ENCODE assay signal across 8 cellular contexts in the genomic region with DNA sequence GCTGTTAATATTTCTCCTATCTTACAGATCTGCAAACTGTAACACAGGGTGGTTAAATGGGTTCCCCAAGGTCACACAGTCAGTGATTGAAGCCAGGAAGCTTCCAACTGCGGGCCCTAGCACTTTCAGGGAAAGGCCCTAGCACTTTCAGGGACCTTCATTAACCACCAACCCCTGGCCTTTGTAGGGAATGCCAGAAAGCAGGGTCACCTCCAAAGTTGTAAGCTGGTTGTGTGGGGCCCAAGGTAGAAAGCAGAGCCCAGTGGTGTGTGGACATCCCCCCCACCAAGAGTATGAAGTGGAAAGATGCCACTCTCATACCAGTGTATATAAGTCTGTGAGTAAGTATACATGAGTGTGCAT. TPM values are rescaled to one million over a fixed set of nuclear protein-coding genes. Genes with fewer than 3 reads are reported as not detected.
A peak's percentile ranks its signal among the peaks of the same experiment; 100 is the strongest.
DNase-seq lines count a peak whose midpoint lies in the region; ATAC-seq and TF ChIP-seq lines count a peak whose summit lies in the region.

No MANE protein-coding gene starts in this region.

- peak in 2 of 5 donors; percentile 9 to 17 for DNase-seq in CD4-positive, alpha-beta memory T cell
- DNase-seq in H9: no peak
- DNase-seq in activated naive CD8-positive, alpha-beta T cell treated with anti-CD3 and anti-CD28 coated beads for 36 hours: no peak
- DNase-seq in naive B cell: no peak
- no peak for DNase-seq in SHP77 treated with DMSO at 0.1 percent for 48 hours (lab: John Stamatoyannopoulos, UW)
- DNase-seq in NCI-H2196 treated with DMSO at 0.1 percent for 48 hours (lab: John Stamatoyannopoulos, UW; ENCODE audit: unreplicated experiment): no peak
- DNase-seq in SKM-1 (lab: John Stamatoyannopoulos, UW; ENCODE audit: unreplicated experiment): no peak
- DNase-seq in T1000 (lab: John Stamatoyannopoulos, UW): no peak

- no peak overlapping the region for H3K56ac ChIP-seq in H9 (ENCODE audit: insufficient read length, low read depth, low read length)

- no peaks in the 10 kb centered on the region for H3K9me3 ChIP-seq in CD4-positive, alpha-beta memory T cell (ENCODE audit: control insufficient read depth in 1 of 2, low read length in 2 of 2)
- no peaks in the 10 kb centered on the region for H3K9me3 ChIP-seq in H9 (ENCODE audit: control insufficient read depth, low read depth, low read length)

- no peak overlapping the region for H3K4ac ChIP-seq in H9 (ENCODE audit: low read depth, low read length)

- H3K27ac ChIP-seq in CD4-positive, alpha-beta memory T cell (ENCODE audit: low read depth, low read length): no peak overlapping the region
- H3K27ac ChIP-seq in H9 (ENCODE audit: insufficient read length, low read depth, low read length): no peak overlapping the region

- peaks cover 97% of the 10 kb centered on the region for H3K4me1 ChIP-seq in CD4-positive, alpha-beta memory T cell (ENCODE audit: insufficient read depth, low read length)
- H3K4me1 ChIP-seq in H9 (ENCODE audit: insufficient read depth, low read length): no peaks in the 10 kb centered on the region

- H3K9me3 Mint-ChIP-seq in CD4-positive, alpha-beta memory T cell: peaks cover 0 to 24% (median 5%) of the 10 kb centered on the region in 8 donors
- peaks cover 3 to 6% of the 10 kb centered on the region in 2 experiments; a peak in 4 of 5 replicates for H3K9me3 Mint-ChIP-seq in H9
- no peaks in the 10 kb centered on the region for H3K9me3 Mint-ChIP-seq in activated naive CD8-positive, alpha-beta T cell treated with anti-CD3 and anti-CD28 coated beads for 36 hours
- peaks cover 4 to 29% (median 15%) of the 10 kb centered on the region in 7 donors for H3K9me3 Mint-ChIP-seq in naive B cell

- peaks cover 95% of the 10 kb centered on the region for H3K27me3 ChIP-seq in CD4-positive, alpha-beta memory T cell (ENCODE audit: insufficient read depth, low read length)
- peaks cover 83% of the 10 kb centered on the region for H3K27me3 ChIP-seq in H9 (ENCODE audit: insufficient read depth, low read length)

- no peak for ATAC-seq in naive B cell (ENCODE audit: low read depth in 2 of 2)

- no peak overlapping the region for H3K9ac ChIP-seq in H9 (ENCODE audit: extremely low read depth, insufficient read length, low read length)

- no peak overlapping the region for H3K4me3 ChIP-seq in CD4-positive, alpha-beta memory T cell (ENCODE audit: low read length in 2 of 2)

- peaks cover 56% of the 10 kb centered on the region in 2 donors for H3K27me3 Mint-ChIP-seq in CD4-positive, alpha-beta memory T cell
- H3K27me3 Mint-ChIP-seq in H9 (ENCODE audit: low read depth) (peaks cover 100% of the 10 kb centered on the region), naive B cell (peaks cover 58 to 85% (median 68%) of the 10 kb centered on the region in 3 donors)
- H3K27me3 Mint-ChIP-seq in activated naive CD8-positive, alpha-beta T cell treated with anti-CD3 and anti-CD28 coated beads for 36 hours: peaks cover 92% of the 10 kb centered on the region

- H3K36me3 Mint-ChIP-seq in CD4-positive, alpha-beta memory T cell: peaks cover 0 to 2% of the 10 kb centered on the region in 2 donors
- H3K36me3 Mint-ChIP-seq in H9 (ENCODE audit: insufficient read depth in 1 of 3, low read depth in 3 of 3): peaks cover 0 to 2% (median 1%) of the 10 kb centered on the region in 3 experiments; a peak in 3 of 7 replicates
- peaks cover 1% of the 10 kb centered on the region for H3K36me3 Mint-ChIP-seq in activated naive CD8-positive, alpha-beta T cell treated with anti-CD3 and anti-CD28 coated beads for 36 hours
- peaks cover 6 to 19% of the 10 kb centered on the region in 2 donors for H3K36me3 Mint-ChIP-seq in naive B cell

- no peak overlapping the region for H3K23ac ChIP-seq in H9 (ENCODE audit: insufficient read length, low read depth, low read length)

- H2BK12ac ChIP-seq in H9 (ENCODE audit: insufficient read length, low read depth, low read length): no peak overlapping the region

- intact Hi-C loops in CD4-positive, alpha-beta memory T cell (cut with micrococcal nuclease): loop anchor here (5.0 kb wide), 1 partner anchor 1171 kb away; a partner anchor contains a TSS

- H3K23me2 ChIP-seq in H9 (ENCODE audit: insufficient read length, low read depth, low read length, poor library complexity, severe bottlenecking): peaks cover 34% of the 10 kb centered on the region

- CTCF ChIA-PET in CD4-positive, alpha-beta memory T cell (lab: Charles Lee; ENCODE audit: partially characterized antibody): no interaction called here

- no peak overlapping the region for H2BK15ac ChIP-seq in H9 (ENCODE audit: low read depth, low read length)

- H3K18ac ChIP-seq in H9 (ENCODE audit: insufficient read length, low read depth, low read length): no peak overlapping the region

- H2BK120ac ChIP-seq in H9 (ENCODE audit: low read depth, low read length, poor library complexity, severe bottlenecking): no peak overlapping the region

- H4K91ac ChIP-seq in H9 (ENCODE audit: insufficient read length, low read depth, low read length): no peak overlapping the region

- no peak overlapping the region for H2BK20ac ChIP-seq in H9 (ENCODE audit: low read depth, low read length, poor library complexity, severe bottlenecking)

- peaks cover 33 to 74% (median 52%) of the 10 kb centered on the region in 4 donors for H3K4me1 Mint-ChIP-seq in CD4-positive, alpha-beta memory T cell
- H3K4me1 Mint-ChIP-seq in H9 (peaks cover 39 to 54% of the 10 kb centered on the region in 2 experiments), naive B cell (peaks cover 48 to 59% (median 50%) of the 10 kb centered on the region in 3 donors)
- peaks cover 44% of the 10 kb centered on the region for H3K4me1 Mint-ChIP-seq in activated naive CD8-positive, alpha-beta T cell treated with anti-CD3 and anti-CD28 coated beads for 36 hours

- H3K4me3 Mint-ChIP-seq in CD4-positive, alpha-beta memory T cell: peak overlapping the region; percentile 7 to 74 (median 58)
- peak overlapping the region in 1 of 2 experiments; percentile 58; a peak in 2 of 5 replicates for H3K4me3 Mint-ChIP-seq in H9
- H3K4me3 Mint-ChIP-seq in activated naive CD8-positive, alpha-beta T cell treated with anti-CD3 and anti-CD28 coated beads for 36 hours: peak overlapping the region; percentile 12
- H3K4me3 Mint-ChIP-seq in naive B cell: peak overlapping the region in 5 of 8 donors; percentile 3 to 81 (median 46)

- H3T11ph ChIP-seq in H9 (ENCODE audit: low read length): no peak overlapping the region

- TF ChIP-seq CTCF in H9 (conservative IDR thresholded peaks at IDR 0.05): no peak

- POLR2A ChIA-PET in CD4-positive, alpha-beta memory T cell (lab: Charles Lee; ENCODE audit: partially characterized antibody): interaction anchor here (13.6 kb wide), 1 partner anchor 11 kb away, joined by 186 read pairs; a partner anchor contains a TSS

- no peak overlapping the region for H2BK5ac ChIP-seq in H9 (ENCODE audit: insufficient read length, low read length)

- no peak overlapping the region for H4K5ac ChIP-seq in H9 (ENCODE audit: insufficient read length, low read depth, low read length)

- WGBS in H9 (ENCODE audit: extremely low coverage, insufficient read length, low lambda C conversion rate): no CpG with 5 or more reads among the region's 1 CpG

- H2AK5ac ChIP-seq in H9 (ENCODE audit: insufficient read length, low read length): no peak overlapping the region

- H3K27ac Mint-ChIP-seq in CD4-positive, alpha-beta memory T cell: peak overlapping the region in 4 of 7 donors; percentile 64 to 87 (median 73)
- H3K27ac Mint-ChIP-seq in H9: no peak overlapping the region
- no peak overlapping the region for H3K27ac Mint-ChIP-seq in activated naive CD8-positive, alpha-beta T cell treated with anti-CD3 and anti-CD28 coated beads for 36 hours
- peak overlapping the region in 5 of 6 donors; percentile 0 to 99 (median 84) for H3K27ac Mint-ChIP-seq in naive B cell

- H3K36me3 ChIP-seq in CD4-positive, alpha-beta memory T cell (ENCODE audit: insufficient read depth, low read length): no peaks in the 10 kb centered on the region

- H3K79me2 ChIP-seq in H9 (ENCODE audit: insufficient read depth, low read length): no peaks in the 10 kb centered on the region

- no peak overlapping the region for H2AFZ ChIP-seq in H9 (ENCODE audit: low read length)

- H3K4me2 ChIP-seq in H9 (ENCODE audit: insufficient read depth, insufficient read length, low read length): peak overlapping the region; percentile 4

- no peaks in the 10 kb centered on the region for H3K79me1 ChIP-seq in H9 (ENCODE audit: insufficient read depth, low read depth, low read length, poor library complexity, severe bottlenecking)

- H3K14ac ChIP-seq in H9 (ENCODE audit: insufficient read depth, low read length): no peak overlapping the region

- H4K20me1 ChIP-seq in H9 (ENCODE audit: control insufficient read depth, insufficient read depth, insufficient read length): no peaks in the 10 kb centered on the region

- H4K8ac ChIP-seq in H9 (replicated peaks; ENCODE audit: insufficient read length, low read depth, low read length): no peak overlapping the region

RNA-seq across cellular contexts. Expression of a gene that starts 4.4 kb away (rescaled TPM):
- not detected for total RNA-seq in CD4-positive, alpha-beta memory T cell
- not detected for polyA plus RNA-seq in CD4-positive, alpha-beta memory T cell
- total RNA-seq in H9 (2021): 0.42 TPM in 1 of 2 replicates, not detected in the other
- total RNA-seq in activated naive CD8-positive, alpha-beta T cell treated with anti-CD3 and anti-CD28 coated beads for 36 hours: not detected
- not detected for polyA plus RNA-seq in naive B cell (ENCODE audit: low read depth in 6 of 6)

RNA-seq across cellular contexts. Expression of a gene that starts 13.0 kb away (rescaled TPM):
- not detected for total RNA-seq in CD4-positive, alpha-beta memory T cell
- not detected for polyA plus RNA-seq in CD4-positive, alpha-beta memory T cell
- not detected in 2 replicates for total RNA-seq in H9 (2021)
- under 1 TPM in 1 of 2 experiments, not detected in 1; 0.10 TPM for total RNA-seq in activated naive CD8-positive, alpha-beta T cell treated with anti-CD3 and anti-CD28 coated beads for 36 hours
- not detected for polyA plus RNA-seq in naive B cell (ENCODE audit: low read depth in 6 of 6)

Comparison
In these comparisons a context has a peak if more than half of its experiments do, and no peak if none do; other contexts are left out.
1. H3K27ac Mint-ChIP-seq: peak in CD4-positive, alpha-beta memory T cell (4 of 7) and naive B cell (5 of 6); none in H9 (0 of 3) and activated naive CD8-positive, alpha-beta T cell treated with anti-CD3 and anti-CD28 coated beads for 36 hours (single experiment).